In the genomic region with DNA sequence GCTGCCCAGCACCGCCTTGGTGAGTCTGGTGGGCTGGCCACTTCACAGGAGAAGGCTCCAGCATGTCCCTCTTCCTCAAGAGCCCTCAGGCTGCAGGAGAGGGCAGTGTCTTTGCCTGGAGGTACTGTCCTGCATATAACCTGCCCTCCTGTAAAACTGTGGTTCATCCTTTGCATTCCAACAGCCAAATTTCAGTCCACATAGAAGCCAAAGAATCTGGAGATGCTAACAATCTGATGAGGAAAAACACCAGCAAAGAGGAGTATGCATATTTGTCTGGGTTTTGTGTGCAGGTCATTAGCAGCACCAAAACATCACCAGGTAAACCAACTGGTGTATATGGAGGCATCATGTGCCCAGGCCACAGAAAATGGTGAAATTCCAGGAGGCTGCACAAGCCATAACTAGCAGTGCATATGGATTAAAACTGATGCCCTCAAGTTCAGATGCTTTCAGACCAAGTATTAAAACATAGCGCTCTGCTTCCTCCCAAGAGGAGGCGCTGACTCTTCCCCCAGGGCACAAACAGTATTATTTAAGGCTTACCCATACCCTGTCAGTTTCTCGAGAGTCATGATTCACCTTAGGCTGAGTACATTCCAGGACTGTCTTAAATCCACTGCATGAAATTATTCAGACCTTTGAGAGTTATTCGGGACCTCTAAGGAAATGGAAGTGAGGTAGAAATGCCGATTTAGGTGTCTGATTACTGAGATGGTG, we compare ENCODE assay signal across 18 cellular contexts.
"Had no signal": no experiment of that assay in that cellular context is flagged by ENCODE, and none has a peak within 500 bp of the region (broad histone marks: within the 10 kb centered on the region; RNA-seq: fewer than 3 reads in every experiment).

No MANE protein-coding gene starts in this region.

- H3K4me1 ChIP-seq: lower lobe of right lung, pancreas, stomach had no signal

- DNase-seq: activated CD4-positive, alpha-beta T cell treated with anti-CD3 and anti-CD28 coated beads for 48 hours; activated CD8-positive, alpha-beta memory T cell treated with anti-CD3 and anti-CD28 coated beads for 24 hours; activated naive CD4-positive, alpha-beta T cell treated with anti-CD3 and anti-CD28 coated beads for 36 hours; central memory CD4-positive, alpha-beta T cell; cortex of kidney; effector CD8-positive, alpha-beta T cell; hypothalamus; left cardiac atrium; lower lobe of right lung; midbrain; pancreas; stimulated activated CD4-positive, alpha-beta T cell treated with anti-CD3 and anti-CD28 coated beads, Interleukin-15, amount 100 ng/mL, for 24 hours; stimulated activated CD4-positive, alpha-beta T cell treated with anti-CD3 and anti-CD28 coated beads, Interleukin-4, amount 100 ng/mL, for 4 hours; stomach; T1000 had no signal

- H3K27me3 ChIP-seq: neural progenitor cell, pancreas had no signal

- H3K9ac ChIP-seq: neural progenitor cell had no signal

- FAIRE-seq: pancreas, urothelium cell line had no signal

- H3K9me3 ChIP-seq: lower lobe of right lung, pancreas, stomach had no signal

- ATAC-seq: left cardiac atrium, lower lobe of right lung, pancreas, WTC11 had no signal

- H3K4me2 ChIP-seq: neural progenitor cell had no signal

- H2AFZ ChIP-seq: neural progenitor cell had no signal

- H3K4me3 ChIP-seq: lower lobe of right lung, neural progenitor cell, pancreas, stomach had no signal

- H3K36me3 ChIP-seq: lower lobe of right lung, neural progenitor cell, pancreas, stomach had no signal

- H3K27ac ChIP-seq: lower lobe of right lung, neural progenitor cell, pancreas, stomach had no signal
